1 cellular context compared by ENCODE assay signal in the genomic region with DNA sequence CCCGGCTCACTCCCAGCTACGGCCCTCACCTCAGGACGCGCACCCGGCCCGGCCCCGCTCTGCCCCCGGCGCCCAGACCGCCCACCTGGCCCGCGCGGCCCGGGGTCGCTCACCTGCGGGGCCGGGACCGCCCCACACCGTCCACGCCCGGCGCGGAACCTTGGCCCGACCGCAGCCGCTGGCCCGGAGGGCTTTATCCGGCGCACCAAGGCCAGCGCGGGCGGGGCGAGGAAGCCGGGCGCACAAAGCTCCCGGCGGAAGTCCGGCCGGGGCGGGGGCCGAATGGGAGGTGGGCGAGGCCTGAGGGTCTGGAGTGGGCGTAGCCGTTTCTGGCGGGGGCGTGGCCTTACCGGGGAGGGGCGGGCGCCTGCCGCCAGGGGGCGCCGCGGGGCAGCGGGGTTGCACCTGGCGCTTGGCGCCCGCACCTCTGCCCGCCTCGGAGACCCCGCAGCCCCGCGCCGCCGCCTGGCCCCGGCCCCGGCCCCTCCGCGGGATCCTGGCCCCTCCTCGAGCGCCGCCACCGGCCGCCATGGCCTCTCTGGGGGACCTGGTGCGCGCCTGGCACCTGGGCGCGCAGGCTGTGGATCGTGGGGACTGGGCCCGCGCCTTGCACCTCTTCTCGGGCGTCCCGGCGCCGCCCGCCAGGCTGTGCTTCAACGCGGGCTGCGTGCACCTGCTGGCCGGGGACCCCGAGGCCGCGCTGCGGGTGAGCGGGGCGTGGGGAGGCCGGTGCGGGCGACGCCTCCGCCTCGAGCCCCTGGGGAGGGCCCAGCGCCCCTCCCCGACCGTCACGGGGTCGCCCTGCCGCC.
A peak's percentile ranks its signal among the peaks of the same experiment; 100 is the strongest.
TF ChIP-seq lines count a peak whose summit lies in the region.

A gene with protein sequence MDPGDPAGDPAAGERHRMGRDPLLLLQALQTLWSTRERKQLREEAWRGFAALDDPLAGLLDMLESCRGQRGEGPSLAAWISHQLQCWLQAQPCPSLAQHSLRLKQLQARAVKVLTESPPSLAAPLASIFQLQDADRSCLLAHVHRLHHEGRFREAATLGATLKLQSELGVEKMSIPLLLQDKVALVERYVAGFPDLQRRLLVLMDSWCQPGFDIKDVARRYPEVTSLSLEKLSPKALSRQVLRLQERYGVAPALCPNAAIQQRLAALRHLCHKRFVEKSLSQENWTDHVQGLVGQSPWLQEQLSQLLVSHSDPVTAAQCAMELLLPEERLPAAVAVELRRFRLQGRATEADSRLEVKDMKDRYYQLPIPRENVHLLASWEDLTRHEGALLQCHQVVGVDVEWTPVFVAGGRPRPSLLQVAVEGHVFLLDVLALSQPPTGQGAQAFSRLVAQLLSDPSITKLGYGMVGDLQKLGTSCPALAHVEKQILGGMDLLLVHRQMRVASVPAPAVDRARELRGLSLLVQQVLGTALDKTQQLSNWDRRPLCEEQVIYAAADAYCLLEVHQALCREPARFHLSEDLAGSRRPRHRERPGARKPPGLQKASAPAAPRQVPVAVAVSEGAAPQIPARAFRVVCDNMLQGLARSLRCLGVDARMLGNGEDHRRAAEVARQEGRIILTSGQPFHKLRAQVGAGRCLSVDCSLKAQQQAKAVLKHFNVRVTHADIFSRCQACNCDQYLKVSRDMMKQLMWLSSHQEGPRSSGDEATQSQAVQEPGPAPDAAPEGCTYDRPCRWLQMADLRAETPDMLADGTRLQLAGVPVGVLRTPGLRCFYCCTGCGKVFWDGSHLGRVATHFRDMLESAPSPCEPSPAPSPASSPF (minus strand): TSS at position 162 of the 809 bp plus-strand sequence. CDS start 27,805 bp downstream, outside the sequence.
A gene with protein sequence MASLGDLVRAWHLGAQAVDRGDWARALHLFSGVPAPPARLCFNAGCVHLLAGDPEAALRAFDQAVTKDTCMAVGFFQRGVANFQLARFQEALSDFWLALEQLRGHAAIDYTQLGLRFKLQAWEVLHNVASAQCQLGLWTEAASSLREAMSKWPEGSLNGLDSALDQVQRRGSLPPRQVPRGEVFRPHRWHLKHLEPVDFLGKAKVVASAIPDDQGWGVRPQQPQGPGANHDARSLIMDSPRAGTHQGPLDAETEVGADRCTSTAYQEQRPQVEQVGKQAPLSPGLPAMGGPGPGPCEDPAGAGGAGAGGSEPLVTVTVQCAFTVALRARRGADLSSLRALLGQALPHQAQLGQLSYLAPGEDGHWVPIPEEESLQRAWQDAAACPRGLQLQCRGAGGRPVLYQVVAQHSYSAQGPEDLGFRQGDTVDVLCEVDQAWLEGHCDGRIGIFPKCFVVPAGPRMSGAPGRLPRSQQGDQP (plus strand): TSS at position 393 of the 809 bp plus-strand sequence. CDS start 137 bp downstream, at position 530.

TF ChIP-seq in WTC11, 78 proteins besides CTCF, POLR2A, EP300 and RAD21 (continued from another document):
- no peak for TF ChIP-seq TEAD4 (CRISPR knock-in tag; IDR thresholded peaks at IDR 0.05)
- TF ChIP-seq, protein P1, sequence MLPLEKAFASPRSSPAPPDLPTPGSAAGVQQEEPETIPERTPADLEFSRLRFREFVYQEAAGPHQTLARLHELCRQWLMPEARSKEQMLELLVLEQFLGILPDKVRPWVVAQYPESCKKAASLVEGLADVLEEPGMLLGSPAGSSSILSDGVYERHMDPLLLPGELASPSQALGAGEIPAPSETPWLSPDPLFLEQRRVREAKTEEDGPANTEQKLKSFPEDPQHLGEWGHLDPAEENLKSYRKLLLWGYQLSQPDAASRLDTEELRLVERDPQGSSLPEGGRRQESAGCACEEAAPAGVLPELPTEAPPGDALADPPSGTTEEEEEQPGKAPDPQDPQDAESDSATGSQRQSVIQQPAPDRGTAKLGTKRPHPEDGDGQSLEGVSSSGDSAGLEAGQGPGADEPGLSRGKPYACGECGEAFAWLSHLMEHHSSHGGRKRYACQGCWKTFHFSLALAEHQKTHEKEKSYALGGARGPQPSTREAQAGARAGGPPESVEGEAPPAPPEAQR (CRISPR knock-in tag; IDR thresholded peaks at IDR 0.05): no peak
- TF ChIP-seq, protein P2, sequence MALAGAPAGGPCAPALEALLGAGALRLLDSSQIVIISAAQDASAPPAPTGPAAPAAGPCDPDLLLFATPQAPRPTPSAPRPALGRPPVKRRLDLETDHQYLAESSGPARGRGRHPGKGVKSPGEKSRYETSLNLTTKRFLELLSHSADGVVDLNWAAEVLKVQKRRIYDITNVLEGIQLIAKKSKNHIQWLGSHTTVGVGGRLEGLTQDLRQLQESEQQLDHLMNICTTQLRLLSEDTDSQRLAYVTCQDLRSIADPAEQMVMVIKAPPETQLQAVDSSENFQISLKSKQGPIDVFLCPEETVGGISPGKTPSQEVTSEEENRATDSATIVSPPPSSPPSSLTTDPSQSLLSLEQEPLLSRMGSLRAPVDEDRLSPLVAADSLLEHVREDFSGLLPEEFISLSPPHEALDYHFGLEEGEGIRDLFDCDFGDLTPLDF (CRISPR knock-in tag; IDR thresholded peaks at IDR 0.05): no peak
- TF ChIP-seq GRHL2 (CRISPR knock-in tag; IDR thresholded peaks at IDR 0.05; ENCODE audit: insufficient replicate concordance, severe bottlenecking): no peak
- peak; percentile 50; the same call in 1 of the 2 replicates for TF ChIP-seq FOXK1 (CRISPR knock-in tag; IDR thresholded peaks at IDR 0.05)
- TF ChIP-seq ZNF121 (CRISPR knock-in tag; IDR thresholded peaks at IDR 0.05): no peak
- peak; percentile 75; the same call in 1 of the 2 replicates for TF ChIP-seq CREM (CRISPR knock-in tag; IDR thresholded peaks at IDR 0.05)
- TF ChIP-seq, protein P3, sequence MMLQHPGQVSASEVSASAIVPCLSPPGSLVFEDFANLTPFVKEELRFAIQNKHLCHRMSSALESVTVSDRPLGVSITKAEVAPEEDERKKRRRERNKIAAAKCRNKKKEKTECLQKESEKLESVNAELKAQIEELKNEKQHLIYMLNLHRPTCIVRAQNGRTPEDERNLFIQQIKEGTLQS (CRISPR knock-in tag; conservative IDR thresholded peaks at IDR 0.05): no peak
- TF ChIP-seq SOX15 (CRISPR knock-in tag; IDR thresholded peaks at IDR 0.05): no peak
- TF ChIP-seq NR2C2 (CRISPR knock-in tag; IDR thresholded peaks at IDR 0.05): 0 out of 2 replicates have a peak, but pooled peaks have one; percentile 35
- TF ChIP-seq, protein P4, sequence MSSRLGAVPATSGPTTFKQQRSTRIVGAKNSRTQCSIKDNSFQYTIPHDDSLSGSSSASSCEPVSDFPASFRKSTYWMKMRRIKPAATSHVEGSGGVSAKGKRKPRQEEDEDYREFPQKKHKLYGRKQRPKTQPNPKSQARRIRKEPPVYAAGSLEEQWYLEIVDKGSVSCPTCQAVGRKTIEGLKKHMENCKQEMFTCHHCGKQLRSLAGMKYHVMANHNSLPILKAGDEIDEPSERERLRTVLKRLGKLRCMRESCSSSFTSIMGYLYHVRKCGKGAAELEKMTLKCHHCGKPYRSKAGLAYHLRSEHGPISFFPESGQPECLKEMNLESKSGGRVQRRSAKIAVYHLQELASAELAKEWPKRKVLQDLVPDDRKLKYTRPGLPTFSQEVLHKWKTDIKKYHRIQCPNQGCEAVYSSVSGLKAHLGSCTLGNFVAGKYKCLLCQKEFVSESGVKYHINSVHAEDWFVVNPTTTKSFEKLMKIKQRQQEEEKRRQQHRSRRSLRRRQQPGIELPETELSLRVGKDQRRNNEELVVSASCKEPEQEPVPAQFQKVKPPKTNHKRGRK (CRISPR knock-in tag; IDR thresholded peaks at IDR 0.05; ENCODE audit: borderline replicate concordance): no peak
- no peak for TF ChIP-seq NFATC4 (CRISPR knock-in tag; IDR thresholded peaks at IDR 0.05)
- TF ChIP-seq, protein P5, sequence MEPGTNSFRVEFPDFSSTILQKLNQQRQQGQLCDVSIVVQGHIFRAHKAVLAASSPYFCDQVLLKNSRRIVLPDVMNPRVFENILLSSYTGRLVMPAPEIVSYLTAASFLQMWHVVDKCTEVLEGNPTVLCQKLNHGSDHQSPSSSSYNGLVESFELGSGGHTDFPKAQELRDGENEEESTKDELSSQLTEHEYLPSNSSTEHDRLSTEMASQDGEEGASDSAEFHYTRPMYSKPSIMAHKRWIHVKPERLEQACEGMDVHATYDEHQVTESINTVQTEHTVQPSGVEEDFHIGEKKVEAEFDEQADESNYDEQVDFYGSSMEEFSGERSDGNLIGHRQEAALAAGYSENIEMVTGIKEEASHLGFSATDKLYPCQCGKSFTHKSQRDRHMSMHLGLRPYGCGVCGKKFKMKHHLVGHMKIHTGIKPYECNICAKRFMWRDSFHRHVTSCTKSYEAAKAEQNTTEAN (CRISPR knock-in tag; IDR thresholded peaks at IDR 0.05): no peak
- no peak for TF ChIP-seq ZNF232 (CRISPR knock-in tag; IDR thresholded peaks at IDR 0.05)
- TF ChIP-seq, protein P6, sequence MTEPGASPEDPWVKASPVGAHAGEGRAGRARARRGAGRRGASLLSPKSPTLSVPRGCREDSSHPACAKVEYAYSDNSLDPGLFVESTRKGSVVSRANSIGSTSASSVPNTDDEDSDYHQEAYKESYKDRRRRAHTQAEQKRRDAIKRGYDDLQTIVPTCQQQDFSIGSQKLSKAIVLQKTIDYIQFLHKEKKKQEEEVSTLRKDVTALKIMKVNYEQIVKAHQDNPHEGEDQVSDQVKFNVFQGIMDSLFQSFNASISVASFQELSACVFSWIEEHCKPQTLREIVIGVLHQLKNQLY (CRISPR knock-in tag; IDR thresholded peaks at IDR 0.05): 0 out of 2 replicates have a peak, but pooled peaks have one; percentile 14
- TF ChIP-seq, protein P7, sequence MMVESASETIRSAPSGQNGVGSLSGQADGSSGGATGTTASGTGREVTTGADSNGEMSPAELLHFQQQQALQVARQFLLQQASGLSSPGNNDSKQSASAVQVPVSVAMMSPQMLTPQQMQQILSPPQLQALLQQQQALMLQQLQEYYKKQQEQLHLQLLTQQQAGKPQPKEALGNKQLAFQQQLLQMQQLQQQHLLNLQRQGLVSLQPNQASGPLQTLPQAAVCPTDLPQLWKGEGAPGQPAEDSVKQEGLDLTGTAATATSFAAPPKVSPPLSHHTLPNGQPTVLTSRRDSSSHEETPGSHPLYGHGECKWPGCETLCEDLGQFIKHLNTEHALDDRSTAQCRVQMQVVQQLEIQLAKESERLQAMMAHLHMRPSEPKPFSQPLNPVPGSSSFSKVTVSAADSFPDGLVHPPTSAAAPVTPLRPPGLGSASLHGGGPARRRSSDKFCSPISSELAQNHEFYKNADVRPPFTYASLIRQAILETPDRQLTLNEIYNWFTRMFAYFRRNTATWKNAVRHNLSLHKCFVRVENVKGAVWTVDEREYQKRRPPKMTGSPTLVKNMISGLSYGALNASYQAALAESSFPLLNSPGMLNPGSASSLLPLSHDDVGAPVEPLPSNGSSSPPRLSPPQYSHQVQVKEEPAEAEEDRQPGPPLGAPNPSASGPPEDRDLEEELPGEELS (CRISPR knock-in tag; IDR thresholded peaks at IDR 0.05): peak; percentile 26; the same call in 1 of the 2 replicates
- TF ChIP-seq ZNF671 (CRISPR knock-in tag; IDR thresholded peaks at IDR 0.05): no peak
- no peak for TF ChIP-seq SMAD3 (CRISPR knock-in tag; IDR thresholded peaks at IDR 0.05; ENCODE audit: borderline replicate concordance)
- TF ChIP-seq KAT7 (CRISPR knock-in tag; IDR thresholded peaks at IDR 0.05; ENCODE audit: borderline replicate concordance): peak; percentile 75; the same call in 1 of the 2 replicates
- TF ChIP-seq ZNF396 (CRISPR knock-in tag; IDR thresholded peaks at IDR 0.05; ENCODE audit: borderline replicate concordance): no peak
- TF ChIP-seq SMAD4 (CRISPR knock-in tag; IDR thresholded peaks at IDR 0.05): no peak
- TF ChIP-seq, protein P8, sequence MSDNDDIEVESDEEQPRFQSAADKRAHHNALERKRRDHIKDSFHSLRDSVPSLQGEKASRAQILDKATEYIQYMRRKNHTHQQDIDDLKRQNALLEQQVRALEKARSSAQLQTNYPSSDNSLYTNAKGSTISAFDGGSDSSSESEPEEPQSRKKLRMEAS (CRISPR knock-in tag; IDR thresholded peaks at IDR 0.05): peak; percentile 40; the same call in 1 of the 2 replicates
- peak; percentile 15; the same call in 1 of the 2 replicates for TF ChIP-seq ETV6 (CRISPR knock-in tag; IDR thresholded peaks at IDR 0.05)
- peak; percentile 96 for TF ChIP-seq SP1 (CRISPR knock-in tag; conservative IDR thresholded peaks at IDR 0.05)
- TF ChIP-seq, protein P9, sequence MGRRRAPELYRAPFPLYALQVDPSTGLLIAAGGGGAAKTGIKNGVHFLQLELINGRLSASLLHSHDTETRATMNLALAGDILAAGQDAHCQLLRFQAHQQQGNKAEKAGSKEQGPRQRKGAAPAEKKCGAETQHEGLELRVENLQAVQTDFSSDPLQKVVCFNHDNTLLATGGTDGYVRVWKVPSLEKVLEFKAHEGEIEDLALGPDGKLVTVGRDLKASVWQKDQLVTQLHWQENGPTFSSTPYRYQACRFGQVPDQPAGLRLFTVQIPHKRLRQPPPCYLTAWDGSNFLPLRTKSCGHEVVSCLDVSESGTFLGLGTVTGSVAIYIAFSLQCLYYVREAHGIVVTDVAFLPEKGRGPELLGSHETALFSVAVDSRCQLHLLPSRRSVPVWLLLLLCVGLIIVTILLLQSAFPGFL (CRISPR knock-in tag; IDR thresholded peaks at IDR 0.05; ENCODE audit: borderline replicate concordance): no peak
- no peak; the same call in 1 of the 2 replicates for TF ChIP-seq MYBL2 (CRISPR knock-in tag; IDR thresholded peaks at IDR 0.05)
- no peak for TF ChIP-seq JUN (CRISPR knock-in tag; IDR thresholded peaks at IDR 0.05)
